In genomic region chr16:19691161-19691850, GRCh38 we compare ENCODE assay signal across 1 cellular context.
TF ChIP-seq lines count a peak whose summit lies in the region.

No MANE protein-coding gene starts in this region.

TF ChIP-seq in endothelial cell of umbilical vein, 7 proteins besides CTCF, POLR2A, EP300 and RAD21:
- TF ChIP-seq MYC (IDR thresholded peaks at IDR 0.05; ENCODE audit: low read depth, low read length) (no peak), EZH2 (IDR thresholded peaks at IDR 0.05; ENCODE audit: borderline replicate concordance, low read depth, low read length, severe bottlenecking) (no peak), GATA2 (IDR thresholded peaks at IDR 0.05; ENCODE audit: insufficient read depth, insufficient read length, low read depth, low read length) (no peak), JUN (IDR thresholded peaks at IDR 0.05; ENCODE audit: borderline replicate concordance, insufficient read depth, insufficient read length, low read depth) (no peak), POLR2AphosphoS5 (IDR thresholded peaks at IDR 0.05; ENCODE audit: insufficient read depth, low read depth, low read length) (no peak), FOS (IDR thresholded peaks at IDR 0.05; ENCODE audit: borderline replicate concordance, insufficient read depth, low read length) (no peak)
- TF ChIP-seq, protein P1, sequence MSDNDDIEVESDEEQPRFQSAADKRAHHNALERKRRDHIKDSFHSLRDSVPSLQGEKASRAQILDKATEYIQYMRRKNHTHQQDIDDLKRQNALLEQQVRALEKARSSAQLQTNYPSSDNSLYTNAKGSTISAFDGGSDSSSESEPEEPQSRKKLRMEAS (IDR thresholded peaks at IDR 0.05; ENCODE audit: insufficient read depth, insufficient read length): no peak
